In the genomic region with DNA sequence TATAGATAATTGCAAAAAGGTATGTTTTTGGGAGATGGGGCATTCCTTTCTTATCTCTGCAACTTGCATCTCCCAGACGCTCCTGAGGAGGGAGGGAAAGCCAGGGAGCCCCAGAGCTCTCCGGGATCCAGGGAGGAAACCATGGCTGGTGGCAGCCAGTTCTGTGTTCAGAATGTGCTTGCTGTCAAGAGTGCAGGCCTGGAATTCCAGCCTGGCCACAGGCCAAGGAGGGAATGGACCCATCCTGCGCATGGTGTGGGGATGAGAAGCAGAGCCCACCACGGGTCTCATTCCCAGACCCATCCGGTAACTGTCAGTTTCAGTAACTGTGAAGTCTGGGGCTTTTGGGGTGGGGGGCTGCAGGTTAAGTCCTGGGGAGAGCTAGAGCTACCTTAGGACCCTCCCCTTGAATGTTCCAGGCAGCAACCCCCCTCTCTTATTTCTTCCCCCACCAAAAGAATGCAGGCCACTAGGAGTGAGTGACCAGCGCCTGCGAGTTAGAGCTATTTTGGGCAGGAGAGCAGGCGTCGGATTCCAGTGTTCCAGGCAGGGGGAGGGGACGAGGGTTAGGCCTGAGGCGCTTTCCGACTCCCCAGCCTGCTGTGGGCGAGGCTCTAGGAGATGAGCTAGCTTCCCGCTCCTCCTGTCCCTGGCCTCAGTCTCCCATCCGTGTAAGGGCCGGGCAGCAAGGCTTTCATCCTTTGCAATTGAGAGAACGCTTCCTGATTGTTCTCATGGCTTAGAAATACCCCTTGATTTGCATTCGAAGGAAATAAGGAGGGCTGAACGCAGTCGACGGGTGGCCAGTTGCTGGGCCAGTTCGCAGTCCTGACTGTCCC, we compare ENCODE assay signal across 1 cellular context.
A peak's percentile ranks its signal among the peaks of the same experiment; 100 is the strongest.
TF ChIP-seq lines count a peak whose summit lies in the region.

No MANE protein-coding gene starts in this region.

TF ChIP-seq in HepG2, 621 proteins besides CTCF, POLR2A, EP300 and RAD21 (continued from another document and continues in another):
- TF ChIP-seq, protein P1, sequence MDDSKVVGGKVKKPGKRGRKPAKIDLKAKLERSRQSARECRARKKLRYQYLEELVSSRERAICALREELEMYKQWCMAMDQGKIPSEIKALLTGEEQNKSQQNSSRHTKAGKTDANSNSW (CRISPR knock-in tag; IDR thresholded peaks at IDR 0.05; ENCODE audit: borderline replicate concordance), result 0 out of 2 replicates have a peak, but pooled peaks have one; percentile 45
- TF ChIP-seq SALL2 (CRISPR knock-in tag; IDR thresholded peaks at IDR 0.05) (peak; percentile 18; the same call in 1 of the 2 replicates), TEAD2 (CRISPR knock-in tag; IDR thresholded peaks at IDR 0.05) (no peak), ZNF101 (CRISPR knock-in tag; IDR thresholded peaks at IDR 0.05; ENCODE audit: borderline replicate concordance, low read depth) (no peak), ZSCAN22 (CRISPR knock-in tag; IDR thresholded peaks at IDR 0.05) (no peak), ASH2L (IDR thresholded peaks at IDR 0.05; ENCODE audit: insufficient read length, low read depth, low read length) (no peak), SOX6 (IDR thresholded peaks at IDR 0.05) (no peak), SOX6 (CRISPR knock-in tag; IDR thresholded peaks at IDR 0.05) (peak; percentile 48), SMARCE1 (IDR thresholded peaks at IDR 0.05; ENCODE audit: borderline replicate concordance) (no peak), NR2C2 (CRISPR knock-in tag; IDR thresholded peaks at IDR 0.05; ENCODE audit: borderline replicate concordance) (no peak; the same call in 1 of the 2 replicates), AHR (CRISPR knock-in tag; IDR thresholded peaks at IDR 0.05) (peak; percentile 55; the same call in 1 of the 2 replicates), MXD4 (CRISPR knock-in tag; IDR thresholded peaks at IDR 0.05) (no peak), IRX3 (CRISPR knock-in tag; IDR thresholded peaks at IDR 0.05; ENCODE audit: borderline replicate concordance, low read depth) (no peak), ZBTB7B (CRISPR knock-in tag; IDR thresholded peaks at IDR 0.05) (0 out of 2 replicates have a peak, but pooled peaks have one; percentile 18), HCFC1 (IDR thresholded peaks at IDR 0.05; ENCODE audit: low read depth, low read length) (no peak), PTBP1 (IDR thresholded peaks at IDR 0.05; ENCODE audit: low read depth, low read length, poor library complexity, severe bottlenecking) (no peak), ZFP37 (CRISPR knock-in tag; IDR thresholded peaks at IDR 0.05; ENCODE audit: borderline replicate concordance) (no peak), PHF5A (CRISPR knock-in tag; IDR thresholded peaks at IDR 0.05; ENCODE audit: low read depth, unreplicated experiment) (no peak), ZNF230 (CRISPR knock-in tag; IDR thresholded peaks at IDR 0.05) (no peak), ZNF761 (CRISPR knock-in tag; conservative IDR thresholded peaks at IDR 0.05) (peak; percentile 45; the same call in 1 of the 2 replicates), ISX (CRISPR knock-in tag; conservative IDR thresholded peaks at IDR 0.05) (no peak), ZNF354B (CRISPR knock-in tag; IDR thresholded peaks at IDR 0.05) (no peak), MEF2D (CRISPR knock-in tag; IDR thresholded peaks at IDR 0.05) (0 out of 2 replicates have a peak, but pooled peaks have one; percentile 28), ZNF782 (CRISPR knock-in tag; IDR thresholded peaks at IDR 0.05; ENCODE audit: borderline replicate concordance) (peak; percentile 36; the same call in 1 of the 2 replicates), ZNF724P (CRISPR knock-in tag; IDR thresholded peaks at IDR 0.05; ENCODE audit: borderline replicate concordance) (no peak), CC2D1A (CRISPR knock-in tag; IDR thresholded peaks at IDR 0.05) (no peak), ZNF615 (CRISPR knock-in tag; IDR thresholded peaks at IDR 0.05; ENCODE audit: borderline replicate concordance) (no peak), LCORL (IDR thresholded peaks at IDR 0.05) (0 out of 2 replicates have a peak, but pooled peaks have one; percentile 23), LCORL (CRISPR knock-in tag; IDR thresholded peaks at IDR 0.05) (peak; percentile 65; the same call in 1 of the 2 replicates), SAP130 (CRISPR knock-in tag; IDR thresholded peaks at IDR 0.05; ENCODE audit: low read depth) (no peak), ZNF879 (CRISPR knock-in tag; IDR thresholded peaks at IDR 0.05) (no peak), SP5 (CRISPR knock-in tag; IDR thresholded peaks at IDR 0.05; ENCODE audit: borderline replicate concordance, low read depth) (no peak), HDAC1 (CRISPR knock-in tag; IDR thresholded peaks at IDR 0.05) (no peak), MIER2 (CRISPR knock-in tag; IDR thresholded peaks at IDR 0.05) (no peak), NR2F2 (IDR thresholded peaks at IDR 0.05; ENCODE audit: borderline replicate concordance, low read depth) (no peak; the same call in 1 of the 2 replicates), FOXK2 (IDR thresholded peaks at IDR 0.05) (no peak), HNRNPH1 (optimal IDR thresholded peaks at IDR 0.05; ENCODE audit: low read depth, low read length) (no peak), GFI1 (CRISPR knock-in tag; IDR thresholded peaks at IDR 0.05; ENCODE audit: borderline replicate concordance) (no peak), ZBTB42 (CRISPR knock-in tag; IDR thresholded peaks at IDR 0.05) (no peak), SALL1 (CRISPR knock-in tag; IDR thresholded peaks at IDR 0.05) (peak; percentile 9; the same call in 1 of the 2 replicates)
- TF ChIP-seq, protein P2, sequence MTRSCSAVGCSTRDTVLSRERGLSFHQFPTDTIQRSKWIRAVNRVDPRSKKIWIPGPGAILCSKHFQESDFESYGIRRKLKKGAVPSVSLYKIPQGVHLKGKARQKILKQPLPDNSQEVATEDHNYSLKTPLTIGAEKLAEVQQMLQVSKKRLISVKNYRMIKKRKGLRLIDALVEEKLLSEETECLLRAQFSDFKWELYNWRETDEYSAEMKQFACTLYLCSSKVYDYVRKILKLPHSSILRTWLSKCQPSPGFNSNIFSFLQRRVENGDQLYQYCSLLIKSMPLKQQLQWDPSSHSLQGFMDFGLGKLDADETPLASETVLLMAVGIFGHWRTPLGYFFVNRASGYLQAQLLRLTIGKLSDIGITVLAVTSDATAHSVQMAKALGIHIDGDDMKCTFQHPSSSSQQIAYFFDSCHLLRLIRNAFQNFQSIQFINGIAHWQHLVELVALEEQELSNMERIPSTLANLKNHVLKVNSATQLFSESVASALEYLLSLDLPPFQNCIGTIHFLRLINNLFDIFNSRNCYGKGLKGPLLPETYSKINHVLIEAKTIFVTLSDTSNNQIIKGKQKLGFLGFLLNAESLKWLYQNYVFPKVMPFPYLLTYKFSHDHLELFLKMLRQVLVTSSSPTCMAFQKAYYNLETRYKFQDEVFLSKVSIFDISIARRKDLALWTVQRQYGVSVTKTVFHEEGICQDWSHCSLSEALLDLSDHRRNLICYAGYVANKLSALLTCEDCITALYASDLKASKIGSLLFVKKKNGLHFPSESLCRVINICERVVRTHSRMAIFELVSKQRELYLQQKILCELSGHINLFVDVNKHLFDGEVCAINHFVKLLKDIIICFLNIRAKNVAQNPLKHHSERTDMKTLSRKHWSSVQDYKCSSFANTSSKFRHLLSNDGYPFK (CRISPR knock-in tag; IDR thresholded peaks at IDR 0.05; ENCODE audit: borderline replicate concordance), result 0 out of 2 replicates have a peak, but pooled peaks have one; percentile 57
- TF ChIP-seq, protein P3, sequence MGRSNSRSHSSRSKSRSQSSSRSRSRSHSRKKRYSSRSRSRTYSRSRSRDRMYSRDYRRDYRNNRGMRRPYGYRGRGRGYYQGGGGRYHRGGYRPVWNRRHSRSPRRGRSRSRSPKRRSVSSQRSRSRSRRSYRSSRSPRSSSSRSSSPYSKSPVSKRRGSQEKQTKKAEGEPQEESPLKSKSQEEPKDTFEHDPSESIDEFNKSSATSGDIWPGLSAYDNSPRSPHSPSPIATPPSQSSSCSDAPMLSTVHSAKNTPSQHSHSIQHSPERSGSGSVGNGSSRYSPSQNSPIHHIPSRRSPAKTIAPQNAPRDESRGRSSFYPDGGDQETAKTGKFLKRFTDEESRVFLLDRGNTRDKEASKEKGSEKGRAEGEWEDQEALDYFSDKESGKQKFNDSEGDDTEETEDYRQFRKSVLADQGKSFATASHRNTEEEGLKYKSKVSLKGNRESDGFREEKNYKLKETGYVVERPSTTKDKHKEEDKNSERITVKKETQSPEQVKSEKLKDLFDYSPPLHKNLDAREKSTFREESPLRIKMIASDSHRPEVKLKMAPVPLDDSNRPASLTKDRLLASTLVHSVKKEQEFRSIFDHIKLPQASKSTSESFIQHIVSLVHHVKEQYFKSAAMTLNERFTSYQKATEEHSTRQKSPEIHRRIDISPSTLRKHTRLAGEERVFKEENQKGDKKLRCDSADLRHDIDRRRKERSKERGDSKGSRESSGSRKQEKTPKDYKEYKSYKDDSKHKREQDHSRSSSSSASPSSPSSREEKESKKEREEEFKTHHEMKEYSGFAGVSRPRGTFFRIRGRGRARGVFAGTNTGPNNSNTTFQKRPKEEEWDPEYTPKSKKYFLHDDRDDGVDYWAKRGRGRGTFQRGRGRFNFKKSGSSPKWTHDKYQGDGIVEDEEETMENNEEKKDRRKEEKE (IDR thresholded peaks at IDR 0.05), result no peak
- TF ChIP-seq, protein P4, sequence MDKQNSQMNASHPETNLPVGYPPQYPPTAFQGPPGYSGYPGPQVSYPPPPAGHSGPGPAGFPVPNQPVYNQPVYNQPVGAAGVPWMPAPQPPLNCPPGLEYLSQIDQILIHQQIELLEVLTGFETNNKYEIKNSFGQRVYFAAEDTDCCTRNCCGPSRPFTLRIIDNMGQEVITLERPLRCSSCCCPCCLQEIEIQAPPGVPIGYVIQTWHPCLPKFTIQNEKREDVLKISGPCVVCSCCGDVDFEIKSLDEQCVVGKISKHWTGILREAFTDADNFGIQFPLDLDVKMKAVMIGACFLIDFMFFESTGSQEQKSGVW (CRISPR knock-in tag; IDR thresholded peaks at IDR 0.05; ENCODE audit: borderline replicate concordance), result no peak
- TF ChIP-seq, protein P5, sequence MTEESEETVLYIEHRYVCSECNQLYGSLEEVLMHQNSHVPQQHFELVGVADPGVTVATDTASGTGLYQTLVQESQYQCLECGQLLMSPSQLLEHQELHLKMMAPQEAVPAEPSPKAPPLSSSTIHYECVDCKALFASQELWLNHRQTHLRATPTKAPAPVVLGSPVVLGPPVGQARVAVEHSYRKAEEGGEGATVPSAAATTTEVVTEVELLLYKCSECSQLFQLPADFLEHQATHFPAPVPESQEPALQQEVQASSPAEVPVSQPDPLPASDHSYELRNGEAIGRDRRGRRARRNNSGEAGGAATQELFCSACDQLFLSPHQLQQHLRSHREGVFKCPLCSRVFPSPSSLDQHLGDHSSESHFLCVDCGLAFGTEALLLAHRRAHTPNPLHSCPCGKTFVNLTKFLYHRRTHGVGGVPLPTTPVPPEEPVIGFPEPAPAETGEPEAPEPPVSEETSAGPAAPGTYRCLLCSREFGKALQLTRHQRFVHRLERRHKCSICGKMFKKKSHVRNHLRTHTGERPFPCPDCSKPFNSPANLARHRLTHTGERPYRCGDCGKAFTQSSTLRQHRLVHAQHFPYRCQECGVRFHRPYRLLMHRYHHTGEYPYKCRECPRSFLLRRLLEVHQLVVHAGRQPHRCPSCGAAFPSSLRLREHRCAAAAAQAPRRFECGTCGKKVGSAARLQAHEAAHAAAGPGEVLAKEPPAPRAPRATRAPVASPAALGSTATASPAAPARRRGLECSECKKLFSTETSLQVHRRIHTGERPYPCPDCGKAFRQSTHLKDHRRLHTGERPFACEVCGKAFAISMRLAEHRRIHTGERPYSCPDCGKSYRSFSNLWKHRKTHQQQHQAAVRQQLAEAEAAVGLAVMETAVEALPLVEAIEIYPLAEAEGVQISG (CRISPR knock-in tag; IDR thresholded peaks at IDR 0.05), result peak; percentile 16; the same call in 1 of the 2 replicates
- TF ChIP-seq, protein P6, sequence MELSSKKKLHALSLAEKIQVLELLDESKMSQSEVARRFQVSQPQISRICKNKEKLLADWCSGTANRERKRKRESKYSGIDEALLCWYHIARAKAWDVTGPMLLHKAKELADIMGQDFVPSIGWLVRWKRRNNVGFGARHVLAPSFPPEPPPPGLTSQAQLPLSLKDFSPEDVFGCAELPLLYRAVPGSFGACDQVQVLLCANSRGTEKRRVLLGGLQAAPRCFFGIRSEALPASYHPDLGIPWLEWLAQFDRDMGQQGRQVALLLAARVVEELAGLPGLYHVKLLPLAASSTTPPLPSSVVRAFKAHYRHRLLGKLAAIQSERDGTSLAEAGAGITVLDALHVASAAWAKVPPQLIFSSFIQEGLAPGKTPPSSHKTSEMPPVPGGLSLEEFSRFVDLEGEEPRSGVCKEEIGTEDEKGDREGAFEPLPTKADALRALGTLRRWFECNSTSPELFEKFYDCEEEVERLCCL (CRISPR knock-in tag; IDR thresholded peaks at IDR 0.05; ENCODE audit: borderline replicate concordance), result no peak
- TF ChIP-seq, protein P7, sequence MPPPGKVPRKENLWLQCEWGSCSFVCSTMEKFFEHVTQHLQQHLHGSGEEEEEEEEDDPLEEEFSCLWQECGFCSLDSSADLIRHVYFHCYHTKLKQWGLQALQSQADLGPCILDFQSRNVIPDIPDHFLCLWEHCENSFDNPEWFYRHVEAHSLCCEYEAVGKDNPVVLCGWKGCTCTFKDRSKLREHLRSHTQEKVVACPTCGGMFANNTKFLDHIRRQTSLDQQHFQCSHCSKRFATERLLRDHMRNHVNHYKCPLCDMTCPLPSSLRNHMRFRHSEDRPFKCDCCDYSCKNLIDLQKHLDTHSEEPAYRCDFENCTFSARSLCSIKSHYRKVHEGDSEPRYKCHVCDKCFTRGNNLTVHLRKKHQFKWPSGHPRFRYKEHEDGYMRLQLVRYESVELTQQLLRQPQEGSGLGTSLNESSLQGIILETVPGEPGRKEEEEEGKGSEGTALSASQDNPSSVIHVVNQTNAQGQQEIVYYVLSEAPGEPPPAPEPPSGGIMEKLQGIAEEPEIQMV (CRISPR knock-in tag; IDR thresholded peaks at IDR 0.05; ENCODE audit: low read depth), result 0 out of 2 replicates have a peak, but pooled peaks have one; percentile 40
- TF ChIP-seq, protein P8, sequence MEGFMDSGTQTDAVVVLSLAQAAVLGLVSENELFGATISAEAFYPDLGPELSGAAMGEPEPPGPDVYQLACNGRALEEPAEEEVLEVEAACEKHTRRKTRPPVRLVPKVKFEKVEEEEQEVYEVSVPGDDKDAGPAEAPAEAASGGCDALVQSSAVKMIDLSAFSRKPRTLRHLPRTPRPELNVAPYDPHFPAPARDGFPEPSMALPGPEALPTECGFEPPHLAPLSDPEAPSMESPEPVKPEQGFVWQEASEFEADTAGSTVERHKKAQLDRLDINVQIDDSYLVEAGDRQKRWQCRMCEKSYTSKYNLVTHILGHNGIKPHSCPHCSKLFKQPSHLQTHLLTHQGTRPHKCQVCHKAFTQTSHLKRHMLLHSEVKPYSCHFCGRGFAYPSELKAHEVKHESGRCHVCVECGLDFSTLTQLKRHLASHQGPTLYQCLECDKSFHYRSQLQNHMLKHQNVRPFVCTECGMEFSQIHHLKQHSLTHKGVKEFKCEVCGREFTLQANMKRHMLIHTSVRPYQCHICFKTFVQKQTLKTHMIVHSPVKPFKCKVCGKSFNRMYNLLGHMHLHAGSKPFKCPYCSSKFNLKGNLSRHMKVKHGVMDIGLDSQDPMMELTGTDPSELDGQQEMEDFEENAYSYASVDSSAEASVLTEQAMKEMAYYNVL (CRISPR knock-in tag; IDR thresholded peaks at IDR 0.05; ENCODE audit: borderline replicate concordance), result no peak
- TF ChIP-seq, protein P9, sequence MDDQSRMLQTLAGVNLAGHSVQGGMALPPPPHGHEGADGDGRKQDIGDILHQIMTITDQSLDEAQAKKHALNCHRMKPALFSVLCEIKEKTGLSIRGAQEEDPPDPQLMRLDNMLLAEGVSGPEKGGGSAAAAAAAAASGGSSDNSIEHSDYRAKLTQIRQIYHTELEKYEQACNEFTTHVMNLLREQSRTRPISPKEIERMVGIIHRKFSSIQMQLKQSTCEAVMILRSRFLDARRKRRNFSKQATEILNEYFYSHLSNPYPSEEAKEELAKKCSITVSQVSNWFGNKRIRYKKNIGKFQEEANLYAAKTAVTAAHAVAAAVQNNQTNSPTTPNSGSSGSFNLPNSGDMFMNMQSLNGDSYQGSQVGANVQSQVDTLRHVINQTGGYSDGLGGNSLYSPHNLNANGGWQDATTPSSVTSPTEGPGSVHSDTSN (CRISPR knock-in tag; IDR thresholded peaks at IDR 0.05; ENCODE audit: borderline replicate concordance), result no peak
